Comparison of ENCODE assay signal across 10 cellular contexts in genomic region chrX:55738969-55739368, GRCh38.
"Had no signal": no experiment of that assay in that cellular context is flagged by ENCODE, and none has a peak within 500 bp of the region (broad histone marks: within the 10 kb centered on the region; RNA-seq: fewer than 3 reads in every experiment).

No MANE protein-coding gene starts in this region.

- H3K9me3 ChIP-seq: HAP-1 had no signal

- H2AFZ ChIP-seq: GM23248 had no signal

- H3K9me3 Mint-ChIP-seq: HFFc6 had no signal

- H3K27ac ChIP-seq: GM23248 had no signal

- H3K4me3 ChIP-seq: GM23248, HAP-1, K562 had no signal

- FAIRE-seq: H54, HTR-8/SVneo, K562 had no signal

- H3K4me1 ChIP-seq: HAP-1 had no signal

- H3K4me3 Mint-ChIP-seq: HFFc6 had no signal

- DNase-seq: GM23248, GOT3, HFFc6, IMR-90, KG1 had no signal

- H3K9ac ChIP-seq: GM23248 had no signal

- ATAC-seq: HCT116, K562 had no signal

- H3K27ac Mint-ChIP-seq: HFFc6 had no signal
